Comparison of ENCODE assay signal across 18 cellular contexts in genomic region chr10:84164442-84164841, GRCh38. TPM values are rescaled to one million over a fixed set of nuclear protein-coding genes. Genes with fewer than 3 reads are reported as not detected.
A peak's percentile ranks its signal among the peaks of the same experiment; 100 is the strongest.
DNase-seq lines count a peak whose midpoint lies in the region; ATAC-seq and TF ChIP-seq lines count a peak whose summit lies in the region.
"Had no signal": no experiment of that assay in that cellular context is flagged by ENCODE, and none has a peak within 500 bp of the region (broad histone marks: within the 10 kb centered on the region; RNA-seq: fewer than 3 reads in every experiment).

No MANE protein-coding gene starts in this region.

- peaks cover 69% of the 10 kb centered on the region for H3K4me1 Mint-ChIP-seq in WTC11
- H3K4me1 Mint-ChIP-seq in neural progenitor cell = no peaks in the 10 kb centered on the region
- H3K4me1 Mint-ChIP-seq: CD4-positive, alpha-beta memory T cell had no signal

- ATAC-seq in WTC11 = peak; percentile 6; the same call in 1 of the 2 replicates
- no peak for ATAC-seq in GM19395 (IDR thresholded peaks at IDR 0.05; ENCODE audit: unreplicated experiment)
- ATAC-seq: A549, HCT116, HepG2 had no signal

- CTCF ChIA-PET in WTC11 (lab: Charles Lee) = interaction anchor here (0.8 to 3.3 kb wide), 6 partner anchors 13 to 373 kb away, joined by 3 to 21 read pairs (median 4); no protein-coding TSS in a partner anchor

- H3K4me1 ChIP-seq in HUES48 (ENCODE audit: control insufficient read depth, insufficient read depth, low read length) (peaks cover 53% of the 10 kb centered on the region), esophagus squamous epithelium (peaks cover 7 to 94% (median 30%) of the 10 kb centered on the region in 3 donors), neural progenitor cell (no peaks in the 10 kb centered on the region)
- H3K4me1 ChIP-seq: A549, BE2C had no signal

- H3K9ac ChIP-seq in HUES48 (ENCODE audit: low read depth, low read length) = no peak overlapping the region
- no peak overlapping the region for H3K9ac ChIP-seq in neural progenitor cell

- no peaks in the 10 kb centered on the region for H3K79me2 ChIP-seq in neural progenitor cell (ENCODE audit: low read depth)

- no peak overlapping the region for H3K4me2 ChIP-seq in neural progenitor cell
- H3K4me2 ChIP-seq: A549 had no signal

- H3F3A ChIP-seq in neural progenitor cell (ENCODE audit: low read depth) = no peaks in the 10 kb centered on the region

- WGBS in esophagus squamous epithelium, 2 donors = 10 to 24% methylated on average over 2 of the region's 2 CpGs

- POLR2A ChIA-PET in WTC11 (lab: Charles Lee) = no interaction called here

- H3K27me3 Mint-ChIP-seq in WTC11 (ENCODE audit: low read depth) (peaks cover 5% of the 10 kb centered on the region; the same call in 1 of the 2 replicates), neural progenitor cell (ENCODE audit: insufficient read depth, low read depth) (no peaks in the 10 kb centered on the region)

- H3K27ac Mint-ChIP-seq in WTC11 (0 out of 2 replicates have a peak overlapping the region, but pooled peaks have one; percentile 2), neural progenitor cell (no peak overlapping the region)

- no peaks in the 10 kb centered on the region for H3K36me3 Mint-ChIP-seq in WTC11
- no peaks in the 10 kb centered on the region for H3K36me3 Mint-ChIP-seq in neural progenitor cell
- H3K36me3 Mint-ChIP-seq: CD4-positive, alpha-beta memory T cell had no signal

- H3K9me3 ChIP-seq in HUES48 (ENCODE audit: control insufficient read depth, insufficient read depth, low read length) (no peaks in the 10 kb centered on the region), esophagus squamous epithelium (no peaks in the 10 kb centered on the region), neural progenitor cell (ENCODE audit: low read depth) (no peaks in the 10 kb centered on the region)
- H3K9me3 ChIP-seq: A549, BE2C had no signal

- H3K4me3 ChIP-seq in HUES48 (ENCODE audit: low read depth, low read length) (no peak overlapping the region), esophagus squamous epithelium (no peak overlapping the region), neural progenitor cell (no peak overlapping the region)
- H3K4me3 ChIP-seq: A549 had no signal

- H3K27ac ChIP-seq in HUES48 (ENCODE audit: low read depth, low read length) (peak overlapping the region; percentile 53), esophagus squamous epithelium (peak overlapping the region in 3 of 4 donors; percentile 44 to 62 (median 48)), neural progenitor cell (no peak overlapping the region)
- H3K27ac ChIP-seq: A549, C4-2B had no signal

- H3K9me3 Mint-ChIP-seq in WTC11 = peaks cover 8% of the 10 kb centered on the region; the same call in 1 of the 2 replicates
- peaks cover 2% of the 10 kb centered on the region for H3K9me3 Mint-ChIP-seq in neural progenitor cell
- H3K9me3 Mint-ChIP-seq: CD4-positive, alpha-beta memory T cell had no signal

- H3K36me3 ChIP-seq in HUES48 (ENCODE audit: control insufficient read depth, insufficient read depth, low read length) (no peaks in the 10 kb centered on the region), esophagus squamous epithelium (no peaks in the 10 kb centered on the region), neural progenitor cell (no peaks in the 10 kb centered on the region)
- H3K36me3 ChIP-seq: BE2C had no signal

- no peaks in the 10 kb centered on the region for H3K27me3 ChIP-seq in HUES48 (ENCODE audit: control insufficient read depth, insufficient read depth, low read length)
- peaks cover 0 to 22% (median 0%) of the 10 kb centered on the region in 4 donors for H3K27me3 ChIP-seq in esophagus squamous epithelium
- H3K27me3 ChIP-seq in neural progenitor cell = no peaks in the 10 kb centered on the region
- H3K27me3 ChIP-seq: BE2C had no signal

- intact Hi-C loops in esophagus squamous epithelium (cut with DNase I) = no loop called here

- no peak for TF ChIP-seq POLR2A in esophagus squamous epithelium (IDR thresholded peaks at IDR 0.05)

- peak overlapping the region; percentile 36 for H2AFZ ChIP-seq in neural progenitor cell (replicated peaks)

- H3K4me3 Mint-ChIP-seq in WTC11 (peak overlapping the region; percentile 24; the same call in 1 of the 2 replicates), neural progenitor cell (no peak overlapping the region)
- H3K4me3 Mint-ChIP-seq: CD4-positive, alpha-beta memory T cell had no signal

- DNase-seq in WTC11 (ENCODE audit: low spot score) (no peak), esophagus squamous epithelium (lab: John Stamatoyannopoulos, UW) (no peak), neural progenitor cell (ENCODE audit: low spot score) (no peak), NK-92 (lab: John Stamatoyannopoulos, UW; ENCODE audit: unreplicated experiment) (no peak), globus pallidus (ENCODE audit: low spot score) (no peak), ureter (ENCODE audit: low spot score) (no peak)
- DNase-seq: BE2C; CD4-positive, alpha-beta memory T cell; DMS79; EL had no signal

- no peak for TF ChIP-seq CTCF in WTC11 (IDR thresholded peaks at IDR 0.05)
- no peak for TF ChIP-seq CTCF in esophagus squamous epithelium (IDR thresholded peaks at IDR 0.05)
- no peak for TF ChIP-seq CTCF in neural progenitor cell (IDR thresholded peaks at IDR 0.05)

- no peaks in the 10 kb centered on the region for H4K20me1 ChIP-seq in neural progenitor cell (ENCODE audit: low read depth)

TF ChIP-seq in WTC11, 78 proteins besides CTCF, POLR2A, EP300 and RAD21 (continues in another document):
- TF ChIP-seq MXD4 (CRISPR knock-in tag; IDR thresholded peaks at IDR 0.05; ENCODE audit: borderline replicate concordance) (no peak), E2F5 (CRISPR knock-in tag; IDR thresholded peaks at IDR 0.05) (no peak), NFYB (CRISPR knock-in tag; conservative IDR thresholded peaks at IDR 0.05; ENCODE audit: low read depth) (no peak), NFATC4 (CRISPR knock-in tag; IDR thresholded peaks at IDR 0.05) (no peak), SP1 (CRISPR knock-in tag; conservative IDR thresholded peaks at IDR 0.05) (no peak), JUN (CRISPR knock-in tag; IDR thresholded peaks at IDR 0.05) (no peak), SMAD3 (CRISPR knock-in tag; IDR thresholded peaks at IDR 0.05; ENCODE audit: borderline replicate concordance) (no peak), HMGXB4 (CRISPR knock-in tag; IDR thresholded peaks at IDR 0.05) (no peak), NFE2L1 (CRISPR knock-in tag; IDR thresholded peaks at IDR 0.05) (no peak), NR1H2 (CRISPR knock-in tag; IDR thresholded peaks at IDR 0.05) (no peak), E2F4 (CRISPR knock-in tag; IDR thresholded peaks at IDR 0.05; ENCODE audit: borderline replicate concordance, low read depth) (no peak), PREB (CRISPR knock-in tag; IDR thresholded peaks at IDR 0.05; ENCODE audit: borderline replicate concordance) (no peak), ETV6 (CRISPR knock-in tag; IDR thresholded peaks at IDR 0.05) (no peak), TCF7 (CRISPR knock-in tag; IDR thresholded peaks at IDR 0.05; ENCODE audit: low read depth) (no peak)

RNA-seq across cellular contexts. Expression of gene GPR15LG, which starts 9.2 kb away (rescaled TPM):
- not detected in 3 replicates for total RNA-seq in WTC11 (2021)
- 100 to 1,000 TPM; 132 to 352 (median 320) TPM for total RNA-seq in esophagus squamous epithelium
- not detected in 2 replicates for total RNA-seq in neural progenitor cell (ENCODE audit: low replicate concordance)
- 29.2 TPM for total RNA-seq in ureter
- total RNA-seq: CD4-positive, alpha-beta memory T cell; H4; HepG2; HT-29 had no signal

RNA-seq across cellular contexts. Expression of gene GHITM, which starts 25.1 kb away (rescaled TPM):
- total RNA-seq in WTC11 (2021) (95.9 to 98.8 TPM (median 97.6 TPM) in 3 replicates), esophagus squamous epithelium (100 to 1,000 TPM; 137 to 289 (median 182) TPM), neural progenitor cell (ENCODE audit: low replicate concordance) (127 and 181 TPM in 2 replicates), ureter (108 TPM)

RNA-seq across cellular contexts. Expression of gene CDHR1, which starts 29.9 kb away (rescaled TPM):
- 5.0 to 7.2 TPM (median 6.4 TPM) in 3 replicates for total RNA-seq in WTC11 (2021)
- total RNA-seq in esophagus squamous epithelium = 10 to 100 TPM in 3 of 4 donors, 1 to 10 TPM in 1; 6.7 to 15.0 (median 12.2) TPM
- total RNA-seq in neural progenitor cell (ENCODE audit: low replicate concordance) = 1.4 and 2.7 TPM in 2 replicates
- 1.5 TPM for total RNA-seq in ureter
- total RNA-seq: HT-29 had no signal

Comparison
In these comparisons a context has a peak if more than half of its experiments do, and no peak if none do; other contexts are left out.
1. RNA of gene GPR15LG, which starts 9.2 kb away (total RNA-seq): 132 to 352 TPM in esophagus squamous epithelium and 29.2 TPM in ureter (single experiment); not detected in WTC11 and not detected in neural progenitor cell; every median in the first group is over 10 times any median in the second.